In genomic region chr17:15502315-15503112, GRCh38 we compare ENCODE assay signal across 9 cellular contexts. TPM values are rescaled to one million over a fixed set of nuclear protein-coding genes. Genes with fewer than 3 reads are reported as not detected.
A peak's percentile ranks its signal among the peaks of the same experiment; 100 is the strongest.
DNase-seq lines count a peak whose midpoint lies in the region; ATAC-seq and TF ChIP-seq lines count a peak whose summit lies in the region.
"Had no signal": no experiment of that assay in that cellular context is flagged by ENCODE, and none has a peak within 500 bp of the region (broad histone marks: within the 10 kb centered on the region; RNA-seq: fewer than 3 reads in every experiment).

No MANE protein-coding gene starts in this region.

- no peak overlapping the region for H3K27ac ChIP-seq in CD4-positive, CD25-positive, alpha-beta regulatory T cell (ENCODE audit: insufficient read depth, low read length, poor library complexity, severe bottlenecking)
- peak overlapping the region; percentile 64 for H3K27ac ChIP-seq in angular gyrus (ENCODE audit: low read depth, low read length)
- H3K27ac ChIP-seq in right atrium auricular region: peak overlapping the region; percentile 54 to 75
- H3K27ac ChIP-seq in vagina: peak overlapping the region; percentile 88

- peaks cover 4% of the 10 kb centered on the region for H3K27me3 Mint-ChIP-seq in CD4-positive, CD25-positive, alpha-beta regulatory T cell
- H3K27me3 Mint-ChIP-seq: activated naive CD4-positive, alpha-beta T cell treated with anti-CD3 and anti-CD28 coated beads, Interleukin-2, amount 50 U/mL, for 24 hours had no signal

- intact Hi-C loops in vagina (cut with DNase I): loop anchor here (1.0 to 10.0 kb wide), 3 partner anchors 45 to 241 kb away; no protein-coding TSS in a partner anchor

- no peaks in the 10 kb centered on the region for H3K9me3 ChIP-seq in CD4-positive, CD25-positive, alpha-beta regulatory T cell (ENCODE audit: control insufficient read depth in 2 of 2, low read length in 2 of 2)
- H3K9me3 ChIP-seq in right atrium auricular region: no peaks in the 10 kb centered on the region
- no peaks in the 10 kb centered on the region for H3K9me3 ChIP-seq in vagina

- H3K4me1 Mint-ChIP-seq in CD4-positive, CD25-positive, alpha-beta regulatory T cell: peaks cover 5 to 17% (median 12%) of the 10 kb centered on the region in 4 donors

- H3K4me3 ChIP-seq in CD4-positive, CD25-positive, alpha-beta regulatory T cell (ENCODE audit: low read depth, low read length): no peak overlapping the region
- H3K4me3 ChIP-seq in right atrium auricular region (peak overlapping the region; percentile 15 to 36), vagina (peak overlapping the region; percentile 30 to 34)

- H3K9me3 Mint-ChIP-seq in CD4-positive, CD25-positive, alpha-beta regulatory T cell: no peaks in the 10 kb centered on the region
- H3K9me3 Mint-ChIP-seq: activated naive CD4-positive, alpha-beta T cell treated with anti-CD3 and anti-CD28 coated beads, Interleukin-2, amount 50 U/mL, for 24 hours had no signal

- peak overlapping the region in 2 of 3 donors; percentile 53 to 68 for H3K27ac Mint-ChIP-seq in CD4-positive, CD25-positive, alpha-beta regulatory T cell
- H3K27ac Mint-ChIP-seq: activated naive CD4-positive, alpha-beta T cell treated with anti-CD3 and anti-CD28 coated beads, Interleukin-2, amount 50 U/mL, for 24 hours had no signal

- peak; percentile 20 to 69 (median 44) for DNase-seq in CD4-positive, CD25-positive, alpha-beta regulatory T cell
- DNase-seq in HS-27A (ENCODE audit: low read depth) (peak; percentile 58), T-helper 1 cell (peak in 4 of 5 donors; percentile 24 to 50 (median 38)), right atrium auricular region (ENCODE audit: low spot score) (peak; percentile 95), retina (peak; percentile 76), vagina (ENCODE audit: extremely low spot score in 2 of 2) (peak in 1 of 2 donors; percentile 94)

- peak; percentile 65 to 70 for ATAC-seq in CD4-positive, CD25-positive, alpha-beta regulatory T cell (ENCODE audit: low read depth in 2 of 2)
- ATAC-seq in GM19438 (IDR thresholded peaks at IDR 0.05; ENCODE audit: low read depth, unreplicated experiment): peak; percentile 70

- TF ChIP-seq POLR2A in vagina (IDR thresholded peaks at IDR 0.05): no peak

- peak overlapping the region in 1 of 4 donors; percentile 45 for H3K4me3 Mint-ChIP-seq in CD4-positive, CD25-positive, alpha-beta regulatory T cell
- H3K4me3 Mint-ChIP-seq: activated naive CD4-positive, alpha-beta T cell treated with anti-CD3 and anti-CD28 coated beads, Interleukin-2, amount 50 U/mL, for 24 hours had no signal

- H3K27me3 ChIP-seq in CD4-positive, CD25-positive, alpha-beta regulatory T cell (ENCODE audit: control insufficient read depth, insufficient read depth, low read length): no peaks in the 10 kb centered on the region
- H3K27me3 ChIP-seq in right atrium auricular region (no peaks in the 10 kb centered on the region), vagina (no peaks in the 10 kb centered on the region)

- TF ChIP-seq CTCF in right atrium auricular region (IDR thresholded peaks at IDR 0.05): peak; percentile 83 to 93
- TF ChIP-seq CTCF in vagina (IDR thresholded peaks at IDR 0.05): peak; percentile 60 to 89 (median 76)

- peaks cover 7% of the 10 kb centered on the region for H3K4me1 ChIP-seq in CD4-positive, CD25-positive, alpha-beta regulatory T cell (ENCODE audit: control insufficient read depth, insufficient read depth, low read length, poor library complexity, severe bottlenecking)
- H3K4me1 ChIP-seq in right atrium auricular region (peaks cover 0 to 16% of the 10 kb centered on the region in 2 donors), vagina (peaks cover 16% of the 10 kb centered on the region)

- peaks cover 52% of the 10 kb centered on the region for H3K36me3 Mint-ChIP-seq in CD4-positive, CD25-positive, alpha-beta regulatory T cell

- peaks cover 20% of the 10 kb centered on the region for H3K36me3 ChIP-seq in CD4-positive, CD25-positive, alpha-beta regulatory T cell (ENCODE audit: control insufficient read depth, insufficient read depth, low read length)
- H3K36me3 ChIP-seq in right atrium auricular region: no peaks in the 10 kb centered on the region
- no peaks in the 10 kb centered on the region for H3K36me3 ChIP-seq in vagina

RNA-seq across cellular contexts. Expression of gene CDRT4, which starts 35.1 kb away (rescaled TPM):
- 21.0 TPM for total RNA-seq in CD4-positive, CD25-positive, alpha-beta regulatory T cell
- polyA plus RNA-seq in CD4-positive, CD25-positive, alpha-beta regulatory T cell: 1 to 10 TPM in 3 of 4 donors, under 1 TPM in 1; 0.22 to 1.8 (median 1.5) TPM
- total RNA-seq in right atrium auricular region: under 1 TPM in 1 of 2 donors, not detected in 1; 0.94 TPM
- 4.2 TPM for total RNA-seq in vagina
